ENCODE assay signal across 8 cellular contexts in genomic region chr9:115591584-115591984, GRCh38.
A peak's percentile ranks its signal among the peaks of the same experiment; 100 is the strongest.
DNase-seq lines count a peak whose midpoint lies in the region; ATAC-seq, FAIRE-seq and TF ChIP-seq lines count a peak whose summit lies in the region.

No MANE protein-coding gene starts in this region.

- peaks cover 50% of the 10 kb centered on the region for H3K4me1 Mint-ChIP-seq in osteocyte (ENCODE audit: unreplicated experiment)
- no peaks in the 10 kb centered on the region for H3K4me1 Mint-ChIP-seq in stimulated activated effector memory CD8-positive, alpha-beta T cell treated with anti-CD3 and anti-CD28 coated beads, Interleukin-12 subunit alpha, Interleukin-12 subunit beta, amount 100 ng/mL, for 72 hours

- no peaks in the 10 kb centered on the region for H3K4me1 ChIP-seq in HAP-1

- TF ChIP-seq CTCF in osteocyte (IDR thresholded peaks at IDR 0.05), result peak; percentile 94

- DNase-seq in COLO829 (ENCODE audit: low spot score) (peak; percentile 94), HAP-1 (ENCODE audit: low spot score in 2 of 2) (peak; percentile 66 to 87), NCI-H2081 treated with DMSO at 0.1 percent for 48 hours (lab: John Stamatoyannopoulos, UW) (peak; percentile 81), T1000 (lab: John Stamatoyannopoulos, UW) (peak; percentile 72), frontal cortex (ENCODE audit: low spot score in 2 of 2) (peak; percentile 2 to 38), osteocyte (ENCODE audit: extremely low spot score, unreplicated experiment) (peak; percentile 87)
- DNase-seq in stimulated activated effector memory CD8-positive, alpha-beta T cell treated with anti-CD3 and anti-CD28 coated beads, Interleukin-12 subunit alpha, Interleukin-12 subunit beta, amount 100 ng/mL, for 72 hours (ENCODE audit: low spot score in 2 of 2), result no peak
- no peak for DNase-seq in activated CD4-positive, alpha-beta T cell treated with anti-CD3 and anti-CD28 coated beads for 4 hours

- H3K27me3 ChIP-seq in HAP-1 (ENCODE audit: low read depth), result peaks cover 2% of the 10 kb centered on the region; the same call in 1 of the 2 replicates

- no peak overlapping the region for H3K4me3 ChIP-seq in HAP-1

- FAIRE-seq in frontal cortex (lab: Jason Lieb, UNC), result no peak

- no peaks in the 10 kb centered on the region for H3K27me3 Mint-ChIP-seq in osteocyte (ENCODE audit: unreplicated experiment)

- no peak for ATAC-seq in stimulated activated effector memory CD8-positive, alpha-beta T cell treated with anti-CD3 and anti-CD28 coated beads, Interleukin-12 subunit alpha, Interleukin-12 subunit beta, amount 100 ng/mL, for 72 hours

- H3K27ac Mint-ChIP-seq in osteocyte (ENCODE audit: unreplicated experiment), result peak overlapping the region; percentile 98
- H3K27ac Mint-ChIP-seq in stimulated activated effector memory CD8-positive, alpha-beta T cell treated with anti-CD3 and anti-CD28 coated beads, Interleukin-12 subunit alpha, Interleukin-12 subunit beta, amount 100 ng/mL, for 72 hours, result no peak overlapping the region

- no peaks in the 10 kb centered on the region for H3K9me3 ChIP-seq in HAP-1

- peaks cover 7% of the 10 kb centered on the region for H3K9me3 Mint-ChIP-seq in osteocyte (ENCODE audit: unreplicated experiment)
- H3K9me3 Mint-ChIP-seq in stimulated activated effector memory CD8-positive, alpha-beta T cell treated with anti-CD3 and anti-CD28 coated beads, Interleukin-12 subunit alpha, Interleukin-12 subunit beta, amount 100 ng/mL, for 72 hours, result no peaks in the 10 kb centered on the region

- in situ Hi-C loops in HAP-1 (cut with MboI; ENCODE audit: low sequenced_read_pairs), result loop anchor here (10.0 to 25.0 kb wide), 3 partner anchors 571 to 1063 kb away; partner anchors contain the start of gene PAPPA

- no peaks in the 10 kb centered on the region for H3K36me3 ChIP-seq in HAP-1 (replicated peaks)

- no peaks in the 10 kb centered on the region for H3K36me3 Mint-ChIP-seq in osteocyte (ENCODE audit: unreplicated experiment)
- no peaks in the 10 kb centered on the region for H3K36me3 Mint-ChIP-seq in stimulated activated effector memory CD8-positive, alpha-beta T cell treated with anti-CD3 and anti-CD28 coated beads, Interleukin-12 subunit alpha, Interleukin-12 subunit beta, amount 100 ng/mL, for 72 hours

- H3K4me3 Mint-ChIP-seq in osteocyte (ENCODE audit: unreplicated experiment), result no peak overlapping the region
- H3K4me3 Mint-ChIP-seq in stimulated activated effector memory CD8-positive, alpha-beta T cell treated with anti-CD3 and anti-CD28 coated beads, Interleukin-12 subunit alpha, Interleukin-12 subunit beta, amount 100 ng/mL, for 72 hours, result no peak overlapping the region

Comparison
In these comparisons a context has a peak if more than half of its experiments do, and no peak if none do; other contexts are left out.
1. DNase-seq: peak in COLO829 (single experiment), HAP-1 (2 of 2), NCI-H2081 treated with DMSO at 0.1 percent for 48 hours (single experiment), T1000 (single experiment), frontal cortex (2 of 2) and osteocyte (single experiment); none in stimulated activated effector memory CD8-positive, alpha-beta T cell treated with anti-CD3 and anti-CD28 coated beads, Interleukin-12 subunit alpha, Interleukin-12 subunit beta, amount 100 ng/mL, for 72 hours (0 of 2) and activated CD4-positive, alpha-beta T cell treated with anti-CD3 and anti-CD28 coated beads for 4 hours (0 of 2).